Comparison of ENCODE assay signal across 24 cellular contexts in genomic region chr2:83531211-83531610, GRCh38.
DNase-seq lines count a peak whose midpoint lies in the region; ATAC-seq and TF ChIP-seq lines count a peak whose summit lies in the region.
"Had no signal": no experiment of that assay in that cellular context is flagged by ENCODE, and none has a peak within 500 bp of the region (broad histone marks: within the 10 kb centered on the region; RNA-seq: fewer than 3 reads in every experiment).

No MANE protein-coding gene starts in this region.

- H3K4me1 Mint-ChIP-seq in neural crest cell = peaks cover 14% of the 10 kb centered on the region
- H3K4me1 Mint-ChIP-seq in T-helper 17 cell = no peaks in the 10 kb centered on the region
- H3K4me1 Mint-ChIP-seq: CD14-positive monocyte; naive thymus-derived CD4-positive, alpha-beta T cell; stimulated activated naive B cell treated with anti-CD40 and anti-IgM and Interleukin-4, amounts not matched to agents 10 μg/mL and 1 μg/mL and 100 μg/mL, for 72 hours had no signal

- TF ChIP-seq CTCF in neural crest cell (conservative IDR thresholded peaks at IDR 0.05) = no peak

- H3K36me3 Mint-ChIP-seq in neural crest cell (ENCODE audit: low read depth) (peaks cover 7% of the 10 kb centered on the region), T-helper 17 cell (ENCODE audit: low read depth) (no peaks in the 10 kb centered on the region)
- H3K36me3 Mint-ChIP-seq: CD14-positive monocyte; naive thymus-derived CD4-positive, alpha-beta T cell; stimulated activated naive B cell treated with anti-CD40 and anti-IgM and Interleukin-4, amounts not matched to agents 10 μg/mL and 1 μg/mL and 100 μg/mL, for 72 hours had no signal

- H3K27ac Mint-ChIP-seq in neural crest cell (ENCODE audit: unreplicated experiment) = peak overlapping the region; percentile 86
- no peak overlapping the region for H3K27ac Mint-ChIP-seq in T-helper 17 cell
- H3K27ac Mint-ChIP-seq: activated naive CD4-positive, alpha-beta T cell treated with anti-CD3 and anti-CD28 coated beads for 36 hours; CD14-positive monocyte; naive thymus-derived CD4-positive, alpha-beta T cell; stimulated activated naive B cell treated with anti-CD40 and anti-IgM and Interleukin-4, amounts not matched to agents 10 μg/mL and 1 μg/mL and 100 μg/mL, for 72 hours had no signal

- peaks cover 3% of the 10 kb centered on the region for H3K9me3 ChIP-seq in T-helper 17 cell (ENCODE audit: control insufficient read depth, low read length, poor library complexity, severe bottlenecking)

- H3K4me3 Mint-ChIP-seq in neural crest cell = peak overlapping the region; percentile 14
- H3K4me3 Mint-ChIP-seq in T-helper 17 cell = no peak overlapping the region
- H3K4me3 Mint-ChIP-seq: activated naive CD4-positive, alpha-beta T cell treated with anti-CD3 and anti-CD28 coated beads for 36 hours; activated T-cell treated with anti-CD3 and anti-CD28 coated beads, Interleukin-2, amount 50 U/mL, for 4 hours; CD14-positive monocyte; naive thymus-derived CD4-positive, alpha-beta T cell; stimulated activated naive B cell treated with anti-CD40 and anti-IgM and Interleukin-4, amounts not matched to agents 10 μg/mL and 1 μg/mL and 100 μg/mL, for 72 hours had no signal

- ATAC-seq in T-helper 17 cell = no peak
- ATAC-seq: activated T-cell treated with anti-CD3 and anti-CD28 coated beads, Interleukin-2, amount 50 U/mL, for 4 hours; foreskin keratinocyte; naive thymus-derived CD4-positive, alpha-beta T cell; stimulated activated naive B cell treated with anti-CD40 and anti-IgM and Interleukin-4, amounts not matched to agents 10 μg/mL and 1 μg/mL and 100 μg/mL, for 72 hours had no signal

- H3K27me3 Mint-ChIP-seq in neural crest cell (ENCODE audit: low read depth) (no peaks in the 10 kb centered on the region), T-helper 17 cell (no peaks in the 10 kb centered on the region)
- H3K27me3 Mint-ChIP-seq: naive thymus-derived CD4-positive, alpha-beta T cell; stimulated activated naive B cell treated with anti-CD40 and anti-IgM and Interleukin-4, amounts not matched to agents 10 μg/mL and 1 μg/mL and 100 μg/mL, for 72 hours had no signal

- DNase-seq in DMS53 treated with DMSO at 0.1 percent for 48 hours (lab: John Stamatoyannopoulos, UW; ENCODE audit: unreplicated experiment) (peak; percentile 92), NCI-H2029 (lab: John Stamatoyannopoulos, UW) (peak; percentile 67), RPMI7951 (ENCODE audit: low read depth) (peak; percentile 1), neural crest cell (ENCODE audit: low read depth, low spot score) (peak; percentile 13), T-helper 17 cell (no peak), dermis blood vessel endothelial cell (no peak), DMS114 treated with DMSO at 0.1 percent for 48 hours (lab: John Stamatoyannopoulos, UW; ENCODE audit: unreplicated experiment) (no peak), GM03348 (ENCODE audit: low spot score) (no peak)
- DNase-seq: activated CD4-positive, alpha-beta T cell treated with anti-CD3 and anti-CD28 coated beads for 1 hour; activated CD8-positive, alpha-beta memory T cell treated with anti-CD3 and anti-CD28 coated beads for 24 hours; activated naive CD4-positive, alpha-beta T cell treated with anti-CD3 and anti-CD28 coated beads for 36 hours; activated T-cell treated with anti-CD3 and anti-CD28 coated beads, Interleukin-2, amount 50 U/mL, for 4 hours; amygdala; central memory CD4-positive, alpha-beta T cell; dorsolateral prefrontal cortex; foreskin keratinocyte; HCEC 1CT; Kasumi-1; kidney; naive thymus-derived CD4-positive, alpha-beta T cell; NCI-H146; NCI-H446 treated with DMSO at 0.1 percent for 48 hours; stimulated activated naive B cell treated with anti-CD40 and anti-IgM and Interleukin-4, amounts not matched to agents 10 μg/mL and 1 μg/mL and 100 μg/mL, for 72 hours had no signal

- H3K9me3 Mint-ChIP-seq in neural crest cell = peaks cover 17% of the 10 kb centered on the region

Comparison
In these comparisons a context has a peak if more than half of its experiments do, and no peak if none do; other contexts are left out.
1. DNase-seq: peak in DMS53 treated with DMSO at 0.1 percent for 48 hours (single experiment), NCI-H2029 (single experiment), RPMI7951 (single experiment) and neural crest cell (single experiment); none in T-helper 17 cell (0 of 3), dermis blood vessel endothelial cell (single experiment), DMS114 treated with DMSO at 0.1 percent for 48 hours (single experiment) and GM03348 (single experiment).